Comparison of ENCODE assay signal across 13 cellular contexts in genomic region chr3:49616491-49616941, GRCh38. TPM values are rescaled to one million over a fixed set of nuclear protein-coding genes. Genes with fewer than 3 reads are reported as not detected.
A peak's percentile ranks its signal among the peaks of the same experiment; 100 is the strongest.
DNase-seq lines count a peak whose midpoint lies in the region; ATAC-seq and TF ChIP-seq lines count a peak whose summit lies in the region.
"Had no signal": no experiment of that assay in that cellular context is flagged by ENCODE, and none has a peak within 500 bp of the region (broad histone marks: within the 10 kb centered on the region; RNA-seq: fewer than 3 reads in every experiment).

No MANE protein-coding gene starts in this region.

- no peak overlapping the region for H3T11ph ChIP-seq in H9 (ENCODE audit: low read length)

- H3K27ac Mint-ChIP-seq in H9, result peak overlapping the region in 1 of 3 experiments; percentile 55; a peak in 3 of 7 replicates
- H3K27ac Mint-ChIP-seq: activated naive CD8-positive, alpha-beta T cell; effector memory CD8-positive, alpha-beta T cell; naive thymus-derived CD8-positive, alpha-beta T cell had no signal

- no TSS peak for BruUV-seq in OCI-LY7 (replicated peaks; lab: Mats Ljungman, UMichigan)

- no peak overlapping the region for H2AFZ ChIP-seq in H9 (ENCODE audit: low read length)
- peak overlapping the region; percentile 63 for H2AFZ ChIP-seq in smooth muscle cell (ENCODE audit: low read depth)
- H2AFZ ChIP-seq in OCI-LY7 (ENCODE audit: low read length), result no peak overlapping the region

- WGBS in H9 (ENCODE audit: extremely low coverage, insufficient read length, low lambda C conversion rate), result no CpG with 5 or more reads among the region's 6 CpGs
- WGBS in smooth muscle cell (ENCODE audit: low lambda C conversion rate), result 38% methylated on average over 6 of the region's 6 CpGs

- H3K4me3 ChIP-seq in astrocyte of the cerebellum (ENCODE audit: low read depth, low read length), result no peak overlapping the region
- no peak overlapping the region for H3K4me3 ChIP-seq in kidney epithelial cell (ENCODE audit: low read depth, low read length)
- H3K4me3 ChIP-seq in smooth muscle cell, result no peak overlapping the region
- H3K4me3 ChIP-seq in OCI-LY7 (ENCODE audit: low read depth, low read length, poor library complexity, severe bottlenecking), result no peak overlapping the region
- H3K4me3 ChIP-seq in BE2C (ENCODE audit: low read depth, low read length), result no peak overlapping the region

- no peaks in the 10 kb centered on the region for H3K79me1 ChIP-seq in H9 (ENCODE audit: insufficient read depth, low read depth, low read length, poor library complexity, severe bottlenecking)

- H3K9ac ChIP-seq in H9 (ENCODE audit: extremely low read depth, insufficient read length, low read length) (no peak overlapping the region), smooth muscle cell (ENCODE audit: low read depth) (no peak overlapping the region)

- H3K9me3 ChIP-seq in H9 (ENCODE audit: control insufficient read depth, low read depth, low read length) (no peaks in the 10 kb centered on the region), smooth muscle cell (replicated peaks; ENCODE audit: low read depth) (no peaks in the 10 kb centered on the region), OCI-LY7 (ENCODE audit: low read length) (no peaks in the 10 kb centered on the region), BE2C (no peaks in the 10 kb centered on the region)

- H3K23me2 ChIP-seq in H9 (ENCODE audit: insufficient read length, low read depth, low read length, poor library complexity, severe bottlenecking), result no peaks in the 10 kb centered on the region

- POLR2A ChIA-PET in OCI-LY7 (lab: Charles Lee), result interaction anchor here (0.5 kb wide), 1 partner anchor 120 kb away, joined by 3 read pairs; no protein-coding TSS in a partner anchor

- H3K4ac ChIP-seq in H9 (ENCODE audit: low read depth, low read length), result no peak overlapping the region

- no peaks in the 10 kb centered on the region for H3K27me3 ChIP-seq in H9 (ENCODE audit: insufficient read depth, low read length)
- H3K27me3 ChIP-seq in kidney epithelial cell (ENCODE audit: control insufficient read depth, insufficient read depth, low read length), result peaks cover 2% of the 10 kb centered on the region
- H3K27me3 ChIP-seq in smooth muscle cell (ENCODE audit: low read depth), result peaks cover 2% of the 10 kb centered on the region
- no peaks in the 10 kb centered on the region for H3K27me3 ChIP-seq in BE2C

- H3K36me3 ChIP-seq in kidney epithelial cell (ENCODE audit: control insufficient read depth, insufficient read depth, low read length) (no peaks in the 10 kb centered on the region), smooth muscle cell (ENCODE audit: low read depth) (no peaks in the 10 kb centered on the region), OCI-LY7 (ENCODE audit: insufficient read depth, low read length) (no peaks in the 10 kb centered on the region), BE2C (no peaks in the 10 kb centered on the region)

- H3K4me2 ChIP-seq in H9 (ENCODE audit: insufficient read depth, insufficient read length, low read length) (no peak overlapping the region), smooth muscle cell (peak overlapping the region; percentile 57), OCI-LY7 (ENCODE audit: low read length) (no peak overlapping the region)

- peaks cover 5 to 6% of the 10 kb centered on the region in 2 experiments; a peak in 3 of 5 replicates for H3K9me3 Mint-ChIP-seq in H9
- H3K9me3 Mint-ChIP-seq: effector memory CD8-positive, alpha-beta T cell had no signal

- no peak overlapping the region for H2BK20ac ChIP-seq in H9 (ENCODE audit: low read depth, low read length, poor library complexity, severe bottlenecking)

- H3K36me3 Mint-ChIP-seq in H9 (ENCODE audit: insufficient read depth in 1 of 3, low read depth in 3 of 3), result peaks cover 0 to 4% (median 2%) of the 10 kb centered on the region in 3 experiments; a peak in 3 of 7 replicates
- H3K36me3 Mint-ChIP-seq: activated naive CD8-positive, alpha-beta T cell had no signal

- H3K56ac ChIP-seq in H9 (ENCODE audit: insufficient read length, low read depth, low read length), result no peak overlapping the region

- H4K8ac ChIP-seq in H9 (replicated peaks; ENCODE audit: insufficient read length, low read depth, low read length), result no peak overlapping the region

- H4K5ac ChIP-seq in H9 (ENCODE audit: insufficient read length, low read depth, low read length), result no peak overlapping the region

- CTCF ChIA-PET in OCI-LY7 (lab: Charles Lee; ENCODE audit: unreplicated experiment), result interaction anchor here (0.6 kb wide), 1 partner anchor 79 kb away, joined by 3 read pairs; no protein-coding TSS in a partner anchor

- no peak overlapping the region for H2BK120ac ChIP-seq in H9 (ENCODE audit: low read depth, low read length, poor library complexity, severe bottlenecking)

- H3K27ac ChIP-seq in H9 (ENCODE audit: insufficient read length, low read depth, low read length) (no peak overlapping the region), smooth muscle cell (ENCODE audit: low read depth) (peak overlapping the region; percentile 51), OCI-LY7 (ENCODE audit: low read depth, low read length, poor library complexity, severe bottlenecking) (no peak overlapping the region)

- no peak overlapping the region for H2BK15ac ChIP-seq in H9 (ENCODE audit: low read depth, low read length)

- intact Hi-C loops in OCI-LY7 (cut with micrococcal nuclease; ENCODE audit: unreplicated experiment), result no loop called here

- no peak for ATAC-seq in HG03571 (IDR thresholded peaks at IDR 0.05; ENCODE audit: unreplicated experiment)
- no peak for ATAC-seq in HG02623 (IDR thresholded peaks at IDR 0.05; ENCODE audit: unreplicated experiment)
- ATAC-seq: effector memory CD8-positive, alpha-beta T cell; naive thymus-derived CD8-positive, alpha-beta T cell had no signal

- no peak overlapping the region for H3K18ac ChIP-seq in H9 (ENCODE audit: insufficient read length, low read depth, low read length)

- no peak overlapping the region for H3K23ac ChIP-seq in H9 (ENCODE audit: insufficient read length, low read depth, low read length)

- no peaks in the 10 kb centered on the region for H3K9me2 ChIP-seq in OCI-LY7 (ENCODE audit: insufficient read depth, low read length)

- H3K79me2 ChIP-seq in H9 (ENCODE audit: insufficient read depth, low read length) (no peaks in the 10 kb centered on the region), smooth muscle cell (ENCODE audit: low read depth) (no peaks in the 10 kb centered on the region), OCI-LY7 (ENCODE audit: insufficient read depth, low read depth, low read length) (no peaks in the 10 kb centered on the region)

- H3K4me1 Mint-ChIP-seq in H9, result peaks cover 13 to 16% of the 10 kb centered on the region in 2 experiments

- no peak overlapping the region for H3K14ac ChIP-seq in H9 (ENCODE audit: insufficient read depth, low read length)

- no peak overlapping the region for H2BK5ac ChIP-seq in H9 (ENCODE audit: insufficient read length, low read length)

- in situ Hi-C loops in astrocyte of the cerebellum (cut with HindIII; ENCODE audit: low sequenced_read_pairs), result no loop called here

- H4K20me1 ChIP-seq in H9 (ENCODE audit: control insufficient read depth, insufficient read depth, insufficient read length) (no peaks in the 10 kb centered on the region), smooth muscle cell (ENCODE audit: low read depth) (no peaks in the 10 kb centered on the region), OCI-LY7 (ENCODE audit: insufficient read depth, low read length) (no peaks in the 10 kb centered on the region)

- no peak overlapping the region; a peak in 1 of 5 replicates for H3K4me3 Mint-ChIP-seq in H9
- H3K4me3 Mint-ChIP-seq: activated naive CD8-positive, alpha-beta T cell; effector memory CD8-positive, alpha-beta T cell; naive thymus-derived CD8-positive, alpha-beta T cell had no signal

- H3K4me1 ChIP-seq in H9 (ENCODE audit: insufficient read depth, low read length) (no peaks in the 10 kb centered on the region; the same call in 1 of the 2 replicates), smooth muscle cell (ENCODE audit: low read depth) (peaks cover 10% of the 10 kb centered on the region), OCI-LY7 (ENCODE audit: insufficient read depth, low read length, poor library complexity, severe bottlenecking) (no peaks in the 10 kb centered on the region), BE2C (no peaks in the 10 kb centered on the region)

- TF ChIP-seq CTCF in H9 (conservative IDR thresholded peaks at IDR 0.05) (no peak), astrocyte of the cerebellum (IDR thresholded peaks at IDR 0.05; ENCODE audit: low read depth, low read length, missing control alignments) (no peak), kidney epithelial cell (IDR thresholded peaks at IDR 0.05; ENCODE audit: insufficient read depth, low read length, poor library complexity, severe bottlenecking) (no peak), smooth muscle cell (IDR thresholded peaks at IDR 0.05; ENCODE audit: borderline replicate concordance, insufficient read depth, poor library complexity, severe bottlenecking) (no peak), OCI-LY7 (conservative IDR thresholded peaks at IDR 0.05; ENCODE audit: low read length) (no peak), BE2C (IDR thresholded peaks at IDR 0.05; ENCODE audit: low read depth, low read length) (no peak)

- H4K91ac ChIP-seq in H9 (ENCODE audit: insufficient read length, low read depth, low read length), result no peak overlapping the region

- no peaks in the 10 kb centered on the region for H3F3A ChIP-seq in smooth muscle cell (ENCODE audit: low read depth)

- H2AK5ac ChIP-seq in H9 (ENCODE audit: insufficient read length, low read length), result no peak overlapping the region

- H3K27me3 Mint-ChIP-seq in H9 (ENCODE audit: low read depth), result no peaks in the 10 kb centered on the region; the same call in 1 of the 2 replicates
- H3K27me3 Mint-ChIP-seq: activated naive CD8-positive, alpha-beta T cell had no signal

- H2BK12ac ChIP-seq in H9 (ENCODE audit: insufficient read length, low read depth, low read length), result no peak overlapping the region

- peak; percentile 32 for DNase-seq in H9
- DNase-seq in astrocyte of the cerebellum (ENCODE audit: low read depth), result peak; percentile 93
- peak; percentile 29 for DNase-seq in kidney epithelial cell (ENCODE audit: low read depth)
- DNase-seq in smooth muscle cell (lab: John Stamatoyannopoulos, UW; ENCODE audit: unreplicated experiment), result peak; percentile 10
- no peak for DNase-seq in OCI-LY7 (ENCODE audit: low spot score)
- DNase-seq in BE2C, result no peak
- DNase-seq: effector memory CD8-positive, alpha-beta T cell; naive thymus-derived CD8-positive, alpha-beta T cell; NCI-H1694 treated with DMSO at 0.1 percent for 48 hours; T-helper 2 cell had no signal

RNA-seq across cellular contexts. Expression of gene APEH, which starts 57.6 kb away (rescaled TPM):
- total RNA-seq in H9 (2021) (215 and 220 TPM in 2 replicates), kidney epithelial cell (141 and 146 TPM in 2 replicates), smooth muscle cell (53.1 and 69.4 TPM in 2 replicates), OCI-LY7 (2022) (132 and 133 TPM in 2 replicates)
- 91.7 and 104 TPM in 2 replicates for polyA plus RNA-seq in smooth muscle cell
- 94.8 and 112 TPM in 2 replicates for total RNA-seq in OCI-LY7 (2014; rRNA removed; shearing (Covaris generic))
- 130 TPM for polyA plus RNA-seq in BE2C (2012; ENCODE audit: insufficient read depth, insufficient read length, low read depth)

Comparison
In these comparisons a context has a peak if more than half of its experiments do, and no peak if none do; other contexts are left out.
1. DNase-seq: peak in H9 (single experiment), astrocyte of the cerebellum (single experiment), kidney epithelial cell (single experiment) and smooth muscle cell (single experiment); none in OCI-LY7 (single experiment) and BE2C (single experiment).